In the genomic region with DNA sequence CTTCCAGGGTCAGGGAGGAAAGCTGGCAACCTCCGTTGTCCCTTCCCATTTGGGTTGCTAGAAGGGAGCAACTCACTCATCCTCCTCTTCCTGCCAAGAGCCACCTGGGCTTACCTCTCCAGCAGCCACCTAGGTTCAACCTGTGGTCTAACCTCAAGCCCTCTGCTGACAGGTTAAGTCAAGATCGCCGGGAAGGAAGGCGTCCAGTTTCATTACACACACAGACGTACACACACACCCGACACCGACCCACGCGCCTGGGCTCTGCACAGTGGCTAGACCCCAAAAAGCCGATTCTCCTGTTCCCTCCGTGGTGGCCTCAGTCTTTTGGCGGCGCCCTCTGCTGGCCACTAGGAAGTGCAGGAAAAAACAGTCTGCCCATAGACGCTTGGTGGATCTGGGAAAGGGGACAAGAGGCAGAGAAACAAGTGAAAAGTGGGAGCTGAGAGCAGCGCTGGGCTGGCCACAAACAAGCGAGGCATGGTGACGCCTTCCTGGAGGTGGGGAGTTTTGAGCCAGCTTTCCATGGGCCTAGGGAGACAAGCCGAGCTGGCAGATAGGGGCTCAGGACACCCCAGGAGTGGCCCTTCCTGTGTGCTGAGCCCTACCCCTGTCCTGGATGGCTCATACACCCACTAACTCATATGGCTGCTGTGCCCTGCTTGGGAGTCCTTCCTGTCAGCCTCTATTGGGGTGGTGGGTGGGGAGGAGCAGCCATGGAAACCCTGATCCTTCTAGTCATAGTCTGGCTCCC, we compare ENCODE assay signal across 7 cellular contexts. TPM values are rescaled to one million over a fixed set of nuclear protein-coding genes. Genes with fewer than 3 reads are reported as not detected.
DNase-seq lines count a peak whose midpoint lies in the region; ATAC-seq and TF ChIP-seq lines count a peak whose summit lies in the region.

No MANE protein-coding gene starts in this region.

- H4K20me1 ChIP-seq in fibroblast of lung (ENCODE audit: control insufficient read depth, extremely low read depth, insufficient read depth, low read length) (no peaks in the 10 kb centered on the region), osteoblast (ENCODE audit: insufficient read depth, low read length) (no peaks in the 10 kb centered on the region)

- DNase-seq in GM19238 (ENCODE audit: insufficient read length, low spot score) (peak; percentile 87), fibroblast of lung (ENCODE audit: low read depth in 2 of 2) (peak; percentile 68 to 82), osteoblast (ENCODE audit: insufficient read length, low spot score, missing footprints) (peak; percentile 100), thyroid gland (peak; percentile 70 to 74)
- DNase-seq in Jurkat, Clone E6-1 (ENCODE audit: low read depth, low spot score), result peak; percentile 72
- DNase-seq in activated CD8-positive, alpha-beta memory T cell treated with anti-CD3 and anti-CD28 coated beads, Interleukin-2, amount 50 U/mL, for 48 hours, result peak; percentile 88

- WGBS in thyroid gland, 2 donors, result 1 to 11% methylated on average over 10 to 15 of the region's 18 CpGs

- no peaks in the 10 kb centered on the region for H3K27me3 ChIP-seq in fibroblast of lung (ENCODE audit: control insufficient read depth, insufficient read depth, low read length)
- H3K27me3 ChIP-seq in osteoblast (ENCODE audit: insufficient read depth, low read length), result no peaks in the 10 kb centered on the region
- no peaks in the 10 kb centered on the region for H3K27me3 ChIP-seq in thyroid gland

- peak overlapping the region; percentile 50 for H3K4me3 ChIP-seq in Jurkat, Clone E6-1 (ENCODE audit: low read length)
- no peak overlapping the region for H3K4me3 ChIP-seq in fibroblast of lung (replicated peaks in 1 of 4; ENCODE audit: control extremely low read depth in 1 of 4, insufficient read depth in 1 of 4, low read depth in 3 of 4, low read length in 4 of 4)
- H3K4me3 ChIP-seq in osteoblast (ENCODE audit: insufficient read depth, low read length), result peak overlapping the region; percentile 29
- no peak overlapping the region for H3K4me3 ChIP-seq in thyroid gland (replicated peaks in 1 of 3)

- intact Hi-C loops in thyroid gland (cut with DNase I), result loop anchor here (10.0 kb wide), 1 partner anchor 110 kb away; no protein-coding TSS in a partner anchor

- H3K9me3 ChIP-seq in fibroblast of lung (ENCODE audit: control insufficient read depth, insufficient read depth, low read depth, low read length) (no peaks in the 10 kb centered on the region), osteoblast (ENCODE audit: low read depth, low read length) (no peaks in the 10 kb centered on the region), thyroid gland (no peaks in the 10 kb centered on the region)

- H3K4me2 ChIP-seq in fibroblast of lung (ENCODE audit: extremely low read depth, insufficient read depth, low read length) (peak overlapping the region; percentile 25), osteoblast (ENCODE audit: insufficient read depth, low read length) (peak overlapping the region; percentile 55)

- H3K4me1 ChIP-seq in fibroblast of lung (ENCODE audit: control insufficient read depth, extremely low read depth, insufficient read depth, low read length) (peaks cover 41% of the 10 kb centered on the region), osteoblast (ENCODE audit: insufficient read depth, low read length) (peaks cover 39% of the 10 kb centered on the region), thyroid gland (peaks cover 11 to 42% of the 10 kb centered on the region in 2 donors)

- TF ChIP-seq CTCF in fibroblast of lung (conservative IDR thresholded peaks at IDR 0.05 in 1 of 2, IDR thresholded peaks at IDR 0.05 in 1 of 2; ENCODE audit: low read depth in 1 of 2, low read length in 2 of 2) (peak; percentile 86 to 91), osteoblast (IDR thresholded peaks at IDR 0.05; ENCODE audit: extremely low read depth, low read depth, low read length) (peak; percentile 94), thyroid gland (IDR thresholded peaks at IDR 0.05) (peak; percentile 74 to 98 (median 86))

- H3K27ac ChIP-seq in fibroblast of lung (ENCODE audit: insufficient read depth, low read length) (peak overlapping the region; percentile 77), osteoblast (ENCODE audit: low read depth, low read length) (peak overlapping the region; percentile 60), thyroid gland (peak overlapping the region; percentile 1 to 29 (median 22))

- H3K9ac ChIP-seq in fibroblast of lung (ENCODE audit: insufficient read depth, low read length), result no peak overlapping the region

- no peak for TF ChIP-seq POLR2A in thyroid gland (IDR thresholded peaks at IDR 0.05)

- peak overlapping the region; percentile 9 for H2AFZ ChIP-seq in fibroblast of lung (ENCODE audit: low read length)
- H2AFZ ChIP-seq in osteoblast (ENCODE audit: low read length), result peak overlapping the region; percentile 79

- H3K36me3 ChIP-seq in fibroblast of lung (ENCODE audit: control insufficient read depth, insufficient read depth, low read length), result no peaks in the 10 kb centered on the region
- no peaks in the 10 kb centered on the region for H3K36me3 ChIP-seq in osteoblast (ENCODE audit: insufficient read depth, low read length)
- H3K36me3 ChIP-seq in thyroid gland, result no peaks in the 10 kb centered on the region

- no peaks in the 10 kb centered on the region for H3K79me2 ChIP-seq in fibroblast of lung (ENCODE audit: control insufficient read depth, insufficient read depth, low read length)
- H3K79me2 ChIP-seq in osteoblast (ENCODE audit: insufficient read depth, low read length), result no peaks in the 10 kb centered on the region

- ATAC-seq in GM19328 (IDR thresholded peaks at IDR 0.05; ENCODE audit: unreplicated experiment), result no peak

RNA-seq across cellular contexts. Expression of gene MRPL14, which starts 52.7 kb away (rescaled TPM):
- 105 TPM for polyA plus RNA-seq in Jurkat, Clone E6-1 (2012; ENCODE audit: insufficient read depth, insufficient read length)
- 53.7 and 60.6 TPM in 2 replicates for total RNA-seq in fibroblast of lung
- polyA plus RNA-seq in fibroblast of lung, result 36.2 and 51.9 TPM in 2 replicates
- 64.9 and 96.3 TPM in 2 replicates for polyA plus RNA-seq in fibroblast of lung (2012)
- 13.2 and 13.9 TPM in 2 replicates for polyA minus RNA-seq in fibroblast of lung (ENCODE audit: low replicate concordance)
- 47.7 and 49.9 TPM in 2 replicates for total RNA-seq in osteoblast
- total RNA-seq in thyroid gland, result 10 to 100 TPM; 26.5 to 80.5 (median 31.1) TPM

RNA-seq across cellular contexts. Expression of gene TMEM63B, which starts 52.8 kb away (rescaled TPM):
- 20.2 TPM for polyA plus RNA-seq in Jurkat, Clone E6-1 (2012; ENCODE audit: insufficient read depth, insufficient read length)
- total RNA-seq in fibroblast of lung (22.9 and 42.1 TPM in 2 replicates), osteoblast (32.7 and 36.6 TPM in 2 replicates), thyroid gland (10 to 100 TPM; 21.6 to 41.7 (median 29.3) TPM)
- 32.2 and 47.6 TPM in 2 replicates for polyA plus RNA-seq in fibroblast of lung
- 22.8 and 29.5 TPM in 2 replicates for polyA plus RNA-seq in fibroblast of lung (2012)
- 126 and 162 TPM in 2 replicates for polyA minus RNA-seq in fibroblast of lung (ENCODE audit: low replicate concordance)

Comparison
In these comparisons a context has a peak if more than half of its experiments do, and no peak if none do; other contexts are left out.
1. H3K4me3 ChIP-seq: peak in Jurkat, Clone E6-1 (single experiment) and osteoblast (single experiment); none in fibroblast of lung (0 of 4) and thyroid gland (0 of 3).
2. H3K27ac ChIP-seq: peak in every context shown above with its lines; median percentile 77 in fibroblast of lung; 60 in osteoblast; 22 in thyroid gland.
3. Peak in every context shown above with its lines, with median percentiles within 50 percentile points of each other: DNase-seq and CTCF ChIP-seq.